ENCODE assay signal across 30 cellular contexts in the genomic region with DNA sequence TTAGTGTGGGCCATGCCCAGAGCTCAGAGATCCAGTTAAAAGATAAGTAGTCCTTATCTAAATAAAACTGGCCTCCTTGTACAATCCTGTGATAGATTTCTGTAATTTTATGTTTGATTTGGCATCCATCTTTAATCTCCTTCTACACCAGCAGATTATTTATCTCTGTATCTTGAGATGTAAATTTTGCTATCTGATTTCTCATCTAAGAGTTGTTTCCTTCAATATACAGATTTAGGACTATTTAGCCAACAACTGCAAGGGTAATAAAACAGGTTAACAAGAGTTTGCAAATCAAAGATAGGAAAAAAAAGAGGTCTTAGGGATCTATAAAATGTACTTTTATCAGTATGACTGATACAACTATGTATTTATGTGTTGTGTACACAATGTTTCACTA.
"Had no signal": no experiment of that assay in that cellular context is flagged by ENCODE, and none has a peak within 500 bp of the region (broad histone marks: within the 10 kb centered on the region; RNA-seq: fewer than 3 reads in every experiment).

No MANE protein-coding gene starts in this region.

- H3K4me3 ChIP-seq: adrenal gland, ascending aorta, body of pancreas, breast epithelium, cardiac muscle cell had no signal

- H3K27me3 ChIP-seq: adrenal gland, ascending aorta, body of pancreas, brain microvascular endothelial cell, breast epithelium, cardiac muscle cell had no signal

- H3K4me1 ChIP-seq: adrenal gland, ascending aorta, body of pancreas, breast epithelium had no signal

- H3K27ac ChIP-seq: adrenal gland, ascending aorta, body of pancreas, brain microvascular endothelial cell, breast epithelium, cardiac muscle cell had no signal

- ATAC-seq: activated naive CD4-positive, alpha-beta T cell treated with anti-CD3 and anti-CD28 coated beads, Interleukin-2, amount 50 U/mL, for 72 hours; activated naive CD8-positive, alpha-beta T cell treated with anti-CD3 and anti-CD28 coated beads, Interleukin-2, amount 50 U/mL, for 24 hours; activated T-cell treated with anti-CD3 and anti-CD28 coated beads, Interleukin-2, amount 50 U/mL, for 4 hours; activated T-cell treated with anti-CD3 and anti-CD28 coated beads, Interleukin-2, amount 50 U/mL, for 72 hours; activated T-helper 17 cell treated with anti-CD3 and anti-CD28 coated beads, Interleukin-2, amount 50 U/mL, for 72 hours; body of pancreas had no signal

- H3K9me3 ChIP-seq: adrenal gland, ascending aorta, body of pancreas had no signal

- H3K36me3 ChIP-seq: adrenal gland, ascending aorta, brain microvascular endothelial cell, breast epithelium, cardiac muscle cell had no signal

- DNase-seq: activated effector memory CD4-positive, alpha-beta T cell treated with anti-CD3 and anti-CD28 coated beads, Interleukin-2, amount 50 U/mL, for 16 hours; activated effector memory CD4-positive, alpha-beta T cell treated with Interleukin-2 at 50 U/mL for 16 hours; activated gamma-delta T cell; activated gamma-delta T cell treated with Interleukin-2 at 50 U/mL for 16 hours; activated naive CD4-positive, alpha-beta T cell; activated naive CD4-positive, alpha-beta T cell treated with anti-CD3 and anti-CD28 coated beads for 36 hours; activated naive CD4-positive, alpha-beta T cell treated with anti-CD3 and anti-CD28 coated beads, Interleukin-2, amount 10 ng/mL, durations not matched to agents 7 days and 5 days; activated naive CD4-positive, alpha-beta T cell treated with anti-CD3 and anti-CD28 coated beads, Interleukin-2, amount 50 U/mL, for 16 hours; activated naive CD4-positive, alpha-beta T cell treated with Interleukin-2 at 50 U/mL for 16 hours; activated naive CD8-positive, alpha-beta T cell treated with anti-CD3 and anti-CD28 coated beads for 36 hours; activated naive CD8-positive, alpha-beta T cell treated with anti-CD3 and anti-CD28 coated beads, Interleukin-2, amount 10 ng/mL, durations not matched to agents 7 days and 5 days; activated naive CD8-positive, alpha-beta T cell treated with anti-CD3 and anti-CD28 coated beads, Interleukin-2, amount 50 U/mL, for 24 hours; activated T-cell treated with anti-CD3 and anti-CD28 coated beads, Interleukin-2, amount 50 U/mL, for 24 hours; activated T-cell treated with anti-CD3 and anti-CD28 coated beads, Interleukin-2, amount 50 U/mL, for 4 hours; activated T-cell treated with anti-CD3 and anti-CD28 coated beads, Interleukin-2, amount 50 U/mL, for 48 hours; activated T-cell treated with anti-CD3 and anti-CD28 coated beads, Interleukin-2, amount 50 U/mL, for 72 hours; adrenal gland; amniotic stem cell; amygdala; anterior cingulate cortex; aorta; body of pancreas; brain microvascular endothelial cell; caudate nucleus; cerebellar nuclear complex had no signal
